In genomic region chr6:166998256-166999144, GRCh38 we compare ENCODE assay signal across 8 cellular contexts. TPM values are rescaled to one million over a fixed set of nuclear protein-coding genes. Genes with fewer than 3 reads are reported as not detected.
DNase-seq lines count a peak whose midpoint lies in the region; ATAC-seq and TF ChIP-seq lines count a peak whose summit lies in the region.

No MANE protein-coding gene starts in this region.

- H3K36me3 ChIP-seq in HUES48 (ENCODE audit: control insufficient read depth, insufficient read depth, low read length) (peaks cover 44% of the 10 kb centered on the region), gastroesophageal sphincter (no peaks in the 10 kb centered on the region), trophoblast cell (ENCODE audit: control insufficient read depth in 1 of 2, insufficient read depth in 2 of 2, low read length in 2 of 2) (peaks cover 0 to 2% of the 10 kb centered on the region in 2 experiments)

- TF ChIP-seq EP300 in gastroesophageal sphincter (IDR thresholded peaks at IDR 0.05) = no peak

- H3K27ac ChIP-seq in HUES48 (ENCODE audit: low read depth, low read length) (peak overlapping the region; percentile 70), gastroesophageal sphincter (peak overlapping the region in 3 of 4 donors; percentile 71 to 81 (median 73)), trophoblast cell (ENCODE audit: low read depth, low read length) (peak overlapping the region; percentile 57)

- H3K18ac ChIP-seq in trophoblast cell (ENCODE audit: low read length) = peak overlapping the region; percentile 81

- peak; percentile 26 for DNase-seq in EL
- DNase-seq in activated CD8-positive, alpha-beta memory T cell treated with anti-CD3 and anti-CD28 coated beads, Interleukin-2, amount 50 U/mL, for 48 hours = peak; percentile 74
- DNase-seq in trophoblast cell = peak in 1 of 2 donors; percentile 5
- no peak for DNase-seq in AG08395 (ENCODE audit: low spot score)
- DNase-seq in DMS79 treated with DMSO at 0.1 percent for 48 hours (lab: John Stamatoyannopoulos, UW) = no peak

- no peak overlapping the region for H2BK120ac ChIP-seq in trophoblast cell (ENCODE audit: insufficient read depth, low read length, poor library complexity)

- no peak overlapping the region for H2AK5ac ChIP-seq in trophoblast cell (ENCODE audit: low read length)

- H3K4ac ChIP-seq in trophoblast cell (ENCODE audit: low read depth, low read length) = peak overlapping the region; percentile 66

- peak overlapping the region; percentile 80 for H3K4me3 ChIP-seq in HUES48 (ENCODE audit: low read depth, low read length)
- peak overlapping the region; percentile 73 to 94 for H3K4me3 ChIP-seq in gastroesophageal sphincter
- H3K4me3 ChIP-seq in trophoblast cell (ENCODE audit: low read depth, low read length) = peak overlapping the region; percentile 93

- TF ChIP-seq CTCF in gastroesophageal sphincter (IDR thresholded peaks at IDR 0.05) = no peak

- peaks cover 12% of the 10 kb centered on the region for H3K79me2 ChIP-seq in trophoblast cell (ENCODE audit: control insufficient read depth, insufficient read depth, low read length, poor library complexity)

- H2AFZ ChIP-seq in trophoblast cell (ENCODE audit: insufficient read depth, low read length, poor library complexity) = peak overlapping the region; percentile 78

- TF ChIP-seq POLR2A in gastroesophageal sphincter (IDR thresholded peaks at IDR 0.05) = no peak

- H2BK12ac ChIP-seq in trophoblast cell (ENCODE audit: low read length) = no peak overlapping the region

- H3K9me3 ChIP-seq in HUES48 (ENCODE audit: control insufficient read depth, insufficient read depth, low read length) (no peaks in the 10 kb centered on the region), gastroesophageal sphincter (no peaks in the 10 kb centered on the region), trophoblast cell (ENCODE audit: insufficient read depth, low read depth, low read length) (no peaks in the 10 kb centered on the region)

- H3K23ac ChIP-seq in trophoblast cell (ENCODE audit: low read length) = peak overlapping the region; percentile 48

- peak overlapping the region; percentile 80 for H4K91ac ChIP-seq in trophoblast cell (ENCODE audit: low read depth, low read length)

- H3K9ac ChIP-seq in HUES48 (ENCODE audit: low read depth, low read length) (peak overlapping the region; percentile 53), trophoblast cell (ENCODE audit: low read length) (peak overlapping the region; percentile 89)

- H3K14ac ChIP-seq in trophoblast cell (ENCODE audit: low read length) = peak overlapping the region; percentile 85

- WGBS in gastroesophageal sphincter (ENCODE audit: low coverage in 1 of 2), 2 donors = no CpG with 5 or more reads among the region's 96 CpGs
- no CpG with 5 or more reads among the region's 96 CpGs for WGBS in trophoblast cell (ENCODE audit: extremely low coverage, insufficient coverage, insufficient read length)

- peak overlapping the region; percentile 76 for H2BK5ac ChIP-seq in trophoblast cell (ENCODE audit: low read depth, low read length, poor library complexity)

- H3K79me1 ChIP-seq in trophoblast cell (ENCODE audit: low read length) = peaks cover 11% of the 10 kb centered on the region

- peak overlapping the region; percentile 97 for H3K4me2 ChIP-seq in trophoblast cell (ENCODE audit: low read length)

- peak overlapping the region; percentile 43 for H4K12ac ChIP-seq in trophoblast cell (ENCODE audit: low read depth, low read length)

- H3K27me3 ChIP-seq in HUES48 (ENCODE audit: control insufficient read depth, insufficient read depth, low read length) (no peaks in the 10 kb centered on the region), gastroesophageal sphincter (no peaks in the 10 kb centered on the region), trophoblast cell (ENCODE audit: insufficient read depth, low read length) (no peaks in the 10 kb centered on the region)

- ATAC-seq in GM21381 (IDR thresholded peaks at IDR 0.05; ENCODE audit: unreplicated experiment) (peak; percentile 6), gastroesophageal sphincter (no peak)

- peak overlapping the region; percentile 24 for H4K8ac ChIP-seq in trophoblast cell (ENCODE audit: low read depth, low read length)

- peaks cover 6% of the 10 kb centered on the region for H3K4me1 ChIP-seq in HUES48 (ENCODE audit: control insufficient read depth, insufficient read depth, low read length)
- H3K4me1 ChIP-seq in gastroesophageal sphincter = peaks cover 0 to 33% (median 12%) of the 10 kb centered on the region in 3 donors
- H3K4me1 ChIP-seq in trophoblast cell (ENCODE audit: control insufficient read depth in 1 of 2, insufficient read depth in 2 of 2, low read length in 2 of 2) = peaks cover 4 to 9% of the 10 kb centered on the region in 2 experiments

RNA-seq across cellular contexts. Expression of gene CEP43, which starts 0.7 kb away (rescaled TPM):
- total RNA-seq in gastroesophageal sphincter = 10 to 100 TPM; 10.9 to 17.9 (median 11.7) TPM
- 12.1 and 12.8 TPM in 2 replicates for polyA plus RNA-seq in trophoblast cell (2013)

RNA-seq across cellular contexts. Expression of gene RNASET2, which starts 42.1 kb away (rescaled TPM):
- 10 to 100 TPM; 18.4 to 46.6 (median 26.2) TPM for total RNA-seq in gastroesophageal sphincter
- polyA plus RNA-seq in trophoblast cell (2013) = 10.8 and 11.8 TPM in 2 replicates

Comparison
In these comparisons a context has a peak if more than half of its experiments do, and no peak if none do; other contexts are left out.
1. DNase-seq: peak in EL (single experiment) and activated CD8-positive, alpha-beta memory T cell treated with anti-CD3 and anti-CD28 coated beads, Interleukin-2, amount 50 U/mL, for 48 hours (single experiment); none in AG08395 (single experiment) and DMS79 treated with DMSO at 0.1 percent for 48 hours (single experiment).
2. Peak in every context shown above with its lines, with median percentiles within 50 percentile points of each other: H3K27ac ChIP-seq and H3K4me3 ChIP-seq.